Comparison of ENCODE assay signal across 1 cellular context in genomic region chr11:95262994-95263764, GRCh38.
TF ChIP-seq lines count a peak whose summit lies in the region.

No MANE protein-coding gene starts in this region.

TF ChIP-seq in GM12878, 131 proteins besides CTCF, POLR2A, EP300 and RAD21 (continued from another document):
- no peak for TF ChIP-seq CUX1 (IDR thresholded peaks at IDR 0.05; ENCODE audit: insufficient replicate concordance, low read depth, low read length)
